11 cellular contexts compared by ENCODE assay signal in the genomic region with DNA sequence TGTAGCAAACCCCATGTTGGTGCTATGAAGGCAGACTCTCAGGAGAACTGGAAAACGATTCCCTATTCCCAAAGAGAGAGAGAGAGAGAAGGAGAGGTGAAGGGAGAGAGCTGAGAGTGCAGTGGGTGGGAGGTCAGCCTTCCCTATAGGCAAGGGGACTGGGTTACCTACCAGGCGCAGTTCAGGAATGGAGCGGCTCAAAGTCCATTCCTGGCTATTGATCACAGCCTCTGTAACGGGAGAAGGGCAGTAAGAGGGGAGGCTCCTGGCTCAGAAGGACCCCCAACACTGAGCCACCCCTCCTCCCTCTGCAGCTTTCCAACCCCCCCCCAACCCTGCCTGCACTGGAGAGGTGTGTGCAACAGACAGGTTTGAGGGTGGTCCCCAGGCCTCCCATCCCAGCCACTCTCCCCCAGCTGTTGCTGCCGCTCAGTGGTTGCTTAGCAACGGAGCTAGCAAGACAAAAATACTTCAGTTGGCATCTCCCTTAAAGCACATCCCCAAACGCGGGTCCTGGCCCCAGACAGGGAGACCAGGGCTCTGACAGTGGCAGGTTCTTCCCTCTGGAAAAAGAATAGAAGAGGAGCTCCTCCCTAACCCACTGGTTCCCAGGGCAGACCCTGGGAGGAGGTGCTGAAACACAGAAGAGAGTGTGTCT. TPM values are rescaled to one million over a fixed set of nuclear protein-coding genes. Genes with fewer than 3 reads are reported as not detected.
DNase-seq lines count a peak whose midpoint lies in the region; ATAC-seq and TF ChIP-seq lines count a peak whose summit lies in the region.
"Had no signal": no experiment of that assay in that cellular context is flagged by ENCODE, and none has a peak within 500 bp of the region (broad histone marks: within the 10 kb centered on the region; RNA-seq: fewer than 3 reads in every experiment).

No MANE protein-coding gene starts in this region.

- H3K27ac ChIP-seq in HEK293 (ENCODE audit: extremely low read depth, low read depth, low read length): no peak overlapping the region
- H3K27ac ChIP-seq in neural cell (ENCODE audit: low read length): no peak overlapping the region

- TF ChIP-seq RAD21 in neural cell (conservative IDR thresholded peaks at IDR 0.05): no peak

- H3K4me3 Mint-ChIP-seq in brain: peak overlapping the region; percentile 44 to 89 (median 87)

- no peak for TF ChIP-seq EP300 in neural cell (conservative IDR thresholded peaks at IDR 0.05; ENCODE audit: poor library complexity, severe bottlenecking)

- peaks cover 43% of the 10 kb centered on the region for H3K4me1 Mint-ChIP-seq in brain

- POLR2A ChIA-PET in HEK293 (lab: Yijun Ruan, JAX): interaction anchor here (0.7 to 1.6 kb wide), 3 partner anchors 9 to 12 kb away, joined by 3 to 8 read pairs (median 6); a partner anchor contains a TSS

- no peak for TF ChIP-seq CTCF in HEK293 (tag by site-specific recombination; IDR thresholded peaks at IDR 0.05)
- TF ChIP-seq CTCF in brain (conservative IDR thresholded peaks at IDR 0.05): no peak
- no peak for TF ChIP-seq CTCF in neural cell (IDR thresholded peaks at IDR 0.05; ENCODE audit: poor library complexity, severe bottlenecking)

- H3K79me2 ChIP-seq in neural cell (replicated peaks; ENCODE audit: insufficient read depth, low read length): no peaks in the 10 kb centered on the region

- H3K9me3 ChIP-seq in HEK293 (ENCODE audit: control insufficient read depth, insufficient read depth, low read depth, low read length): no peaks in the 10 kb centered on the region
- H3K9me3 ChIP-seq in neural cell (ENCODE audit: low read length): no peaks in the 10 kb centered on the region
- H3K9me3 ChIP-seq: MG63 had no signal

- peaks cover 50% of the 10 kb centered on the region for H3K27me3 ChIP-seq in neural cell (ENCODE audit: insufficient read depth, low read depth, low read length)

- peak overlapping the region in 3 of 5 experiments; percentile 28 to 73 (median 30) for H3K27ac Mint-ChIP-seq in brain

- ATAC-seq in HG03442 (IDR thresholded peaks at IDR 0.05; ENCODE audit: unreplicated experiment): no peak

- H3K27me3 Mint-ChIP-seq in brain: peaks cover 76% of the 10 kb centered on the region

- DNase-seq in NCI-H345 (lab: John Stamatoyannopoulos, UW) (peak; percentile 31), NCI-H345 treated with DMSO at 0.1 percent for 48 hours (lab: John Stamatoyannopoulos, UW; ENCODE audit: unreplicated experiment) (no peak), NCI-H187 (lab: John Stamatoyannopoulos, UW) (no peak), putamen (ENCODE audit: low spot score) (no peak)
- DNase-seq: activated CD4-positive, alpha-beta T cell treated with anti-CD3 and anti-CD28 coated beads, Interleukin-2, amount 50 U/mL, for 4 hours; aorta had no signal

- H3K4me1 ChIP-seq in HEK293 (ENCODE audit: control insufficient read depth, insufficient read depth, low read length): peaks cover 6% of the 10 kb centered on the region; the same call in 1 of the 2 replicates

- CTCF ChIA-PET in HEK293 (lab: Yijun Ruan, JAX): interaction anchor here (0.5 to 4.8 kb wide), 10 partner anchors 10 to 433 kb away, joined by 3 to 55 read pairs (median 3); no protein-coding TSS in a partner anchor

- H3K9me3 Mint-ChIP-seq in brain: peaks cover 0 to 5% (median 0%) of the 10 kb centered on the region in 5 experiments

- no peaks in the 10 kb centered on the region for H3K9me2 ChIP-seq in neural cell (ENCODE audit: insufficient read depth, low read length)

- peaks cover 22% of the 10 kb centered on the region for H3K36me3 Mint-ChIP-seq in brain

- H3K9ac ChIP-seq in neural cell (ENCODE audit: low read length): peak overlapping the region; percentile 95

- no peak overlapping the region for H2AFZ ChIP-seq in neural cell (ENCODE audit: low read depth, low read length)

- no peak overlapping the region for H3K4me3 ChIP-seq in HEK293 (ENCODE audit: low read depth, low read length)
- peak overlapping the region; percentile 88 for H3K4me3 ChIP-seq in neural cell (ENCODE audit: low read length)

- H3K36me3 ChIP-seq in HEK293 (ENCODE audit: control insufficient read depth in 2 of 2, insufficient read depth in 1 of 2, low read length in 2 of 2) (no peaks in the 10 kb centered on the region), neural cell (ENCODE audit: insufficient read depth, low read length) (peaks cover 16% of the 10 kb centered on the region)
- H3K36me3 ChIP-seq: MG63 had no signal

- peak overlapping the region; percentile 90 for H3K4me2 ChIP-seq in neural cell (ENCODE audit: low read length)

- H4K20me1 ChIP-seq in neural cell (ENCODE audit: insufficient read depth): peaks cover 20% of the 10 kb centered on the region

- H3F3A ChIP-seq in neural cell (ENCODE audit: insufficient read depth, low read length, poor library complexity, severe bottlenecking): no peaks in the 10 kb centered on the region

TF ChIP-seq in HEK293, 187 proteins besides CTCF, POLR2A, EP300 and RAD21:
- TF ChIP-seq SCRT2 (tag by site-specific recombination; IDR thresholded peaks at IDR 0.05) (peak; percentile 62), ZBTB48 (tag by site-specific recombination; IDR thresholded peaks at IDR 0.05) (0 out of 2 replicates have a peak, but pooled peaks have one; percentile 25), ZNF654 (tag by site-specific recombination; IDR thresholded peaks at IDR 0.05; ENCODE audit: low read depth) (no peak)

TF ChIP-seq in neural cell, 6 proteins besides CTCF, POLR2A, EP300 and RAD21:
- TF ChIP-seq MXI1 (conservative IDR thresholded peaks at IDR 0.05; ENCODE audit: poor library complexity, severe bottlenecking) (no peak), TAF1 (IDR thresholded peaks at IDR 0.05; ENCODE audit: low read depth) (no peak), POLR2AphosphoS5 (IDR thresholded peaks at IDR 0.05) (no peak), SMC3 (conservative IDR thresholded peaks at IDR 0.05; ENCODE audit: poor library complexity) (no peak), EZH2 (IDR thresholded peaks at IDR 0.05; ENCODE audit: borderline replicate concordance, insufficient read depth, low read length, poor library complexity, severe bottlenecking) (no peak)
- TF ChIP-seq, protein P1, sequence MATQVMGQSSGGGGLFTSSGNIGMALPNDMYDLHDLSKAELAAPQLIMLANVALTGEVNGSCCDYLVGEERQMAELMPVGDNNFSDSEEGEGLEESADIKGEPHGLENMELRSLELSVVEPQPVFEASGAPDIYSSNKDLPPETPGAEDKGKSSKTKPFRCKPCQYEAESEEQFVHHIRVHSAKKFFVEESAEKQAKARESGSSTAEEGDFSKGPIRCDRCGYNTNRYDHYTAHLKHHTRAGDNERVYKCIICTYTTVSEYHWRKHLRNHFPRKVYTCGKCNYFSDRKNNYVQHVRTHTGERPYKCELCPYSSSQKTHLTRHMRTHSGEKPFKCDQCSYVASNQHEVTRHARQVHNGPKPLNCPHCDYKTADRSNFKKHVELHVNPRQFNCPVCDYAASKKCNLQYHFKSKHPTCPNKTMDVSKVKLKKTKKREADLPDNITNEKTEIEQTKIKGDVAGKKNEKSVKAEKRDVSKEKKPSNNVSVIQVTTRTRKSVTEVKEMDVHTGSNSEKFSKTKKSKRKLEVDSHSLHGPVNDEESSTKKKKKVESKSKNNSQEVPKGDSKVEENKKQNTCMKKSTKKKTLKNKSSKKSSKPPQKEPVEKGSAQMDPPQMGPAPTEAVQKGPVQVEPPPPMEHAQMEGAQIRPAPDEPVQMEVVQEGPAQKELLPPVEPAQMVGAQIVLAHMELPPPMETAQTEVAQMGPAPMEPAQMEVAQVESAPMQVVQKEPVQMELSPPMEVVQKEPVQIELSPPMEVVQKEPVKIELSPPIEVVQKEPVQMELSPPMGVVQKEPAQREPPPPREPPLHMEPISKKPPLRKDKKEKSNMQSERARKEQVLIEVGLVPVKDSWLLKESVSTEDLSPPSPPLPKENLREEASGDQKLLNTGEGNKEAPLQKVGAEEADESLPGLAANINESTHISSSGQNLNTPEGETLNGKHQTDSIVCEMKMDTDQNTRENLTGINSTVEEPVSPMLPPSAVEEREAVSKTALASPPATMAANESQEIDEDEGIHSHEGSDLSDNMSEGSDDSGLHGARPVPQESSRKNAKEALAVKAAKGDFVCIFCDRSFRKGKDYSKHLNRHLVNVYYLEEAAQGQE (IDR thresholded peaks at IDR 0.05; ENCODE audit: borderline replicate concordance): no peak

RNA-seq across cellular contexts. Expression of a gene that starts 3.2 kb away (rescaled TPM):
- polyA plus RNA-seq in brain (ENCODE audit: insufficient read depth, low read depth, low replicate concordance) (37.8 TPM), neural cell (19.3 and 24.9 TPM in 2 replicates)
- polyA minus RNA-seq in neural cell: 33.6 and 34.3 TPM in 2 replicates

RNA-seq across cellular contexts. Expression of a gene that starts 9.5 kb away (rescaled TPM):
- polyA plus RNA-seq in brain (ENCODE audit: insufficient read depth, low read depth, low replicate concordance): 38.4 TPM
- 78.1 and 85.3 TPM in 2 replicates for polyA plus RNA-seq in neural cell
- 37.5 and 39.0 TPM in 2 replicates for polyA minus RNA-seq in neural cell

RNA-seq across cellular contexts. Expression of a gene that starts 16.8 kb away (rescaled TPM):
- polyA plus RNA-seq in brain (ENCODE audit: insufficient read depth, low read depth, low replicate concordance) (240 TPM), neural cell (81.3 and 104 TPM in 2 replicates)
- 53.9 and 59.4 TPM in 2 replicates for polyA minus RNA-seq in neural cell

RNA-seq across cellular contexts. Expression of a gene that starts 19.6 kb away (rescaled TPM):
- 26.0 TPM for polyA plus RNA-seq in brain (ENCODE audit: insufficient read depth, low read depth, low replicate concordance)
- polyA plus RNA-seq in neural cell: 34.5 and 47.8 TPM in 2 replicates
- polyA minus RNA-seq in neural cell: 23.6 and 29.9 TPM in 2 replicates

RNA-seq across cellular contexts. Expression of a gene that starts 31.6 kb away (rescaled TPM):
- not detected for polyA plus RNA-seq in brain (ENCODE audit: insufficient read depth, low read depth, low replicate concordance)
- polyA plus RNA-seq in neural cell: 0.86 and 1.4 TPM in 2 replicates
- polyA minus RNA-seq in neural cell: not detected in 2 replicates
